ENCODE assay signal across 9 cellular contexts in genomic region chr12:102811125-102811737, GRCh38.
DNase-seq lines count a peak whose midpoint lies in the region; ATAC-seq and TF ChIP-seq lines count a peak whose summit lies in the region.
"Had no signal": no experiment of that assay in that cellular context is flagged by ENCODE, and none has a peak within 500 bp of the region (broad histone marks: within the 10 kb centered on the region; RNA-seq: fewer than 3 reads in every experiment).

No MANE protein-coding gene starts in this region.

- intact Hi-C loops in activated CD4-positive, alpha-beta memory T cell treated with anti-CD3 and anti-CD28 coated beads for 36 hours (cut with micrococcal nuclease), result loop anchor here (2.0 kb wide), 1 partner anchor 870 kb away; no protein-coding TSS in a partner anchor

- H3K9me3 Mint-ChIP-seq in activated CD4-positive, alpha-beta memory T cell treated with anti-CD3 and anti-CD28 coated beads for 36 hours, result no peaks in the 10 kb centered on the region
- no peaks in the 10 kb centered on the region for H3K9me3 Mint-ChIP-seq in activated CD4-positive, alpha-beta memory T cell treated with anti-CD3 and anti-CD28 coated beads, Interleukin-2, amount 10 ng/mL, durations not matched to agents 7 days and 5 days

- no peak overlapping the region for H3K4me2 ChIP-seq in neural cell (ENCODE audit: low read length)

- H3K4me1 Mint-ChIP-seq in activated CD4-positive, alpha-beta memory T cell treated with anti-CD3 and anti-CD28 coated beads for 36 hours (ENCODE audit: low read depth), result no peaks in the 10 kb centered on the region
- H3K4me1 Mint-ChIP-seq in activated CD4-positive, alpha-beta memory T cell treated with anti-CD3 and anti-CD28 coated beads, Interleukin-2, amount 10 ng/mL, durations not matched to agents 7 days and 5 days, result no peaks in the 10 kb centered on the region

- TF ChIP-seq CTCF in astrocyte of the spinal cord (IDR thresholded peaks at IDR 0.05; ENCODE audit: low read depth, low read length), result peak; percentile 41
- TF ChIP-seq CTCF in neural cell (IDR thresholded peaks at IDR 0.05; ENCODE audit: poor library complexity, severe bottlenecking), result peak; percentile 52

- no peaks in the 10 kb centered on the region for H3K27me3 ChIP-seq in neural cell (ENCODE audit: insufficient read depth, low read depth, low read length)

- no peaks in the 10 kb centered on the region for H3K79me2 ChIP-seq in neural cell (replicated peaks; ENCODE audit: insufficient read depth, low read length)
- H3K79me2 ChIP-seq: parathyroid adenoma had no signal

- DNase-seq in activated CD4-positive, alpha-beta memory T cell treated with anti-CD3 and anti-CD28 coated beads for 36 hours, result peak; percentile 30
- no peak for DNase-seq in activated CD4-positive, alpha-beta memory T cell treated with anti-CD3 and anti-CD28 coated beads, Interleukin-2, amount 10 ng/mL, durations not matched to agents 7 days and 5 days
- peak; percentile 59 for DNase-seq in NCI-H146 (lab: John Stamatoyannopoulos, UW)
- DNase-seq in astrocyte of the spinal cord (ENCODE audit: low read depth, low spot score), result no peak
- no peak for DNase-seq in NK-92 treated with Interleukin-12 subunit alpha and Interleukin-12 subunit beta, amount 100 ng/mL, for 24 hours (lab: John Stamatoyannopoulos, UW)

- no peak overlapping the region for H2AFZ ChIP-seq in neural cell (ENCODE audit: low read depth, low read length)
- H2AFZ ChIP-seq: parathyroid adenoma had no signal

- ATAC-seq in GM18502 (IDR thresholded peaks at IDR 0.05; ENCODE audit: poor library complexity, unreplicated experiment), result no peak
- no peak for ATAC-seq in GM19395 (IDR thresholded peaks at IDR 0.05; ENCODE audit: unreplicated experiment)

- no peaks in the 10 kb centered on the region for H3K9me3 ChIP-seq in neural cell (ENCODE audit: low read length)

- H3K27ac ChIP-seq in neural cell (ENCODE audit: low read length), result no peak overlapping the region
- H3K27ac ChIP-seq: parathyroid adenoma had no signal

- peaks cover 1% of the 10 kb centered on the region for H3K27me3 Mint-ChIP-seq in activated CD4-positive, alpha-beta memory T cell treated with anti-CD3 and anti-CD28 coated beads for 36 hours
- peaks cover 1% of the 10 kb centered on the region for H3K27me3 Mint-ChIP-seq in activated CD4-positive, alpha-beta memory T cell treated with anti-CD3 and anti-CD28 coated beads, Interleukin-2, amount 10 ng/mL, durations not matched to agents 7 days and 5 days

- H3K36me3 Mint-ChIP-seq in activated CD4-positive, alpha-beta memory T cell treated with anti-CD3 and anti-CD28 coated beads for 36 hours, result no peaks in the 10 kb centered on the region
- no peaks in the 10 kb centered on the region for H3K36me3 Mint-ChIP-seq in activated CD4-positive, alpha-beta memory T cell treated with anti-CD3 and anti-CD28 coated beads, Interleukin-2, amount 10 ng/mL, durations not matched to agents 7 days and 5 days (ENCODE audit: low read depth)

- no peak overlapping the region for H3K4me3 ChIP-seq in astrocyte of the spinal cord (ENCODE audit: low read depth, low read length)
- H3K4me3 ChIP-seq in neural cell (ENCODE audit: low read length), result no peak overlapping the region

- no peaks in the 10 kb centered on the region for H3K36me3 ChIP-seq in neural cell (ENCODE audit: insufficient read depth, low read length)

- POLR2A ChIA-PET in activated CD4-positive, alpha-beta memory T cell treated with anti-CD3 and anti-CD28 coated beads for 36 hours (lab: Charles Lee), result interaction anchor here (0.8 kb wide), 1 partner anchor 11 kb away, joined by 3 read pairs; no protein-coding TSS in a partner anchor
- POLR2A ChIA-PET in activated CD4-positive, alpha-beta memory T cell treated with anti-CD3 and anti-CD28 coated beads, Interleukin-2, amount 10 ng/mL, durations not matched to agents 7 days and 5 days (lab: Charles Lee), result no interaction called here

- H3K4me3 Mint-ChIP-seq in activated CD4-positive, alpha-beta memory T cell treated with anti-CD3 and anti-CD28 coated beads for 36 hours, result no peak overlapping the region
- no peak overlapping the region for H3K4me3 Mint-ChIP-seq in activated CD4-positive, alpha-beta memory T cell treated with anti-CD3 and anti-CD28 coated beads, Interleukin-2, amount 10 ng/mL, durations not matched to agents 7 days and 5 days

- TF ChIP-seq RAD21 in neural cell (conservative IDR thresholded peaks at IDR 0.05), result peak; percentile 61

- no peak overlapping the region for H3K27ac Mint-ChIP-seq in activated CD4-positive, alpha-beta memory T cell treated with anti-CD3 and anti-CD28 coated beads for 36 hours
- no peak overlapping the region for H3K27ac Mint-ChIP-seq in activated CD4-positive, alpha-beta memory T cell treated with anti-CD3 and anti-CD28 coated beads, Interleukin-2, amount 10 ng/mL, durations not matched to agents 7 days and 5 days

- H3K9me2 ChIP-seq in neural cell (ENCODE audit: insufficient read depth, low read length), result no peaks in the 10 kb centered on the region

- no peaks in the 10 kb centered on the region for H3F3A ChIP-seq in neural cell (ENCODE audit: insufficient read depth, low read length, poor library complexity, severe bottlenecking)

- CTCF ChIA-PET in activated CD4-positive, alpha-beta memory T cell treated with anti-CD3 and anti-CD28 coated beads for 36 hours (lab: Charles Lee), result interaction anchor here (0.6 to 1.3 kb wide), 5 partner anchors 145 to 869 kb away, joined by 3 to 4 read pairs (median 3); no protein-coding TSS in a partner anchor
- CTCF ChIA-PET in activated CD4-positive, alpha-beta memory T cell treated with anti-CD3 and anti-CD28 coated beads, Interleukin-2, amount 10 ng/mL, durations not matched to agents 7 days and 5 days (lab: Charles Lee), result interaction anchor here (0.7 to 1.5 kb wide), 4 partner anchors 9 to 1358 kb away, joined by 3 read pairs; no protein-coding TSS in a partner anchor

- H3K9ac ChIP-seq in neural cell (ENCODE audit: low read length), result no peak overlapping the region
- H3K9ac ChIP-seq: parathyroid adenoma had no signal

- in situ Hi-C loops in astrocyte of the spinal cord (cut with HindIII; ENCODE audit: low sequenced_read_pairs), result no loop called here

- no peaks in the 10 kb centered on the region for H4K20me1 ChIP-seq in neural cell (ENCODE audit: insufficient read depth)

- TF ChIP-seq EP300 in neural cell (conservative IDR thresholded peaks at IDR 0.05; ENCODE audit: poor library complexity, severe bottlenecking), result no peak

TF ChIP-seq in neural cell, 6 proteins besides CTCF, POLR2A, EP300 and RAD21:
- TF ChIP-seq POLR2AphosphoS5 (IDR thresholded peaks at IDR 0.05), result no peak
- TF ChIP-seq SMC3 (conservative IDR thresholded peaks at IDR 0.05; ENCODE audit: poor library complexity), result peak; percentile 52

Comparison
In these comparisons a context has a peak if more than half of its experiments do, and no peak if none do; other contexts are left out.
1. DNase-seq: peak in activated CD4-positive, alpha-beta memory T cell treated with anti-CD3 and anti-CD28 coated beads for 36 hours (single experiment) and NCI-H146 (single experiment); none in activated CD4-positive, alpha-beta memory T cell treated with anti-CD3 and anti-CD28 coated beads, Interleukin-2, amount 10 ng/mL, durations not matched to agents 7 days and 5 days (single experiment), astrocyte of the spinal cord (single experiment) and NK-92 treated with Interleukin-12 subunit alpha and Interleukin-12 subunit beta, amount 100 ng/mL, for 24 hours (single experiment).